Comparison of ENCODE assay signal across 29 cellular contexts in the genomic region with DNA sequence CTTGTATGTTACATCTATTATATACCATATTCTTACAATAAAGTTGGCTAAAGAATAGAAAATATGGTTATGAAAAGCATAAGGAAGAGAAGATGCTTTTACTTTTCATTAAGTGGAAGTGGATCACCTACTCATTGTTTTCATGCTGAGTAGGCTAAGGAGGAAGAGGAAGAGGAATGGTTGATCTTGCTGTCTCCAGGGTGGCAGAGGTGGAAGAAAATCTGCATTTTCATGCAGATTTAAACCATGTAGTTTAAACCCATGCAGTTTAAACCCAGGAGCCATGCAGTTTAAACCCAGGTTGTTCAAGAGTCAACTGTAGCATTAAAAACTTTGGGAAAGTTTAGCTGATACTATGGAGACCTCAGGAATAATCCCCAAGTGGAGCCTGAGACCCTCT.
"Had no signal": no experiment of that assay in that cellular context is flagged by ENCODE, and none has a peak within 500 bp of the region (broad histone marks: within the 10 kb centered on the region; RNA-seq: fewer than 3 reads in every experiment).

No MANE protein-coding gene starts in this region.

- H3K9ac ChIP-seq: parathyroid adenoma had no signal

- H3K4me1 ChIP-seq: parathyroid adenoma, psoas muscle, right lobe of liver, sigmoid colon, stomach, thyroid gland, tibial nerve, upper lobe of left lung, vagina had no signal

- H3K4me3 Mint-ChIP-seq: naive thymus-derived CD8-positive, alpha-beta T cell; natural killer cell treated with Interleukin-12 subunit alpha and Interleukin-12 subunit beta and Interleukin-15 and Interleukin-18, amount 100 ng/mL, for 72 hours; nephron progenitor cell; neural crest cell; stimulated activated effector memory CD8-positive, alpha-beta T cell treated with anti-CD3 and anti-CD28 coated beads, Interleukin-12 subunit alpha, Interleukin-12 subunit beta, amount 100 ng/mL, for 72 hours; stimulated activated naive B cell treated with anti-CD40 and anti-IgM and Interleukin-4, amounts not matched to agents 10 μg/mL and 1 μg/mL and 100 μg/mL, for 72 hours; stimulated activated naive CD8-positive, alpha-beta T cell treated with anti-CD3 and anti-CD28 coated beads, Interleukin-15, Interleukin-2, amounts not matched to agents 100 ng/mL and 50 ng/mL, for 24 hours had no signal

- H3K36me3 Mint-ChIP-seq: naive thymus-derived CD8-positive, alpha-beta T cell; natural killer cell treated with Interleukin-12 subunit alpha and Interleukin-12 subunit beta and Interleukin-15 and Interleukin-18, amount 100 ng/mL, for 72 hours; stimulated activated effector memory CD8-positive, alpha-beta T cell treated with anti-CD3 and anti-CD28 coated beads, Interleukin-12 subunit alpha, Interleukin-12 subunit beta, amount 100 ng/mL, for 72 hours; stimulated activated naive B cell treated with anti-CD40 and anti-IgM and Interleukin-4, amounts not matched to agents 10 μg/mL and 1 μg/mL and 100 μg/mL, for 72 hours had no signal

- H3K27me3 ChIP-seq: ovary, right lobe of liver, sigmoid colon, stomach, thyroid gland, tibial nerve, upper lobe of left lung, vagina had no signal

- H3K4me3 ChIP-seq: ovary, psoas muscle, right lobe of liver, sigmoid colon, stomach, thoracic aorta, thyroid gland, tibial nerve, upper lobe of left lung, vagina had no signal

- DNase-seq: naive thymus-derived CD8-positive, alpha-beta T cell; nephron progenitor cell; occipital lobe; ovary; posterior cingulate gyrus; psoas muscle; right cardiac atrium; right lobe of liver; sigmoid colon; small intestine; stimulated activated CD4-positive, alpha-beta T cell treated with anti-CD3 and anti-CD28 coated beads, Interleukin-15, amount 100 ng/mL, for 24 hours; stimulated activated CD4-positive, alpha-beta T cell treated with anti-CD3 and anti-CD28 coated beads, Interleukin-2, amount 100 ng/mL, for 24 hours; stimulated activated CD4-positive, alpha-beta T cell treated with anti-CD3 and anti-CD28 coated beads, Interleukin-2, amount 100 ng/mL, for 48 hours; stimulated activated CD4-positive, alpha-beta T cell treated with anti-CD3 and anti-CD28 coated beads, Interleukin-4, amount 100 ng/mL, for 24 hours; stimulated activated naive B cell treated with anti-CD40 and anti-IgM and Interleukin-4, amounts not matched to agents 10 μg/mL and 1 μg/mL and 100 μg/mL, for 72 hours; stimulated activated naive CD4-positive, alpha-beta T cell treated with Interleukin-2 at 50 U/mL for 16 hours; stomach; thyroid gland; trophoblast cell; upper lobe of left lung had no signal

- H3K4me1 Mint-ChIP-seq: naive thymus-derived CD8-positive, alpha-beta T cell; nephron progenitor cell; stimulated activated effector memory CD8-positive, alpha-beta T cell treated with anti-CD3 and anti-CD28 coated beads, Interleukin-12 subunit alpha, Interleukin-12 subunit beta, amount 100 ng/mL, for 72 hours; stimulated activated naive B cell treated with anti-CD40 and anti-IgM and Interleukin-4, amounts not matched to agents 10 μg/mL and 1 μg/mL and 100 μg/mL, for 72 hours had no signal

- H3K27ac Mint-ChIP-seq: naive thymus-derived CD8-positive, alpha-beta T cell; natural killer cell treated with Interleukin-12 subunit alpha and Interleukin-12 subunit beta and Interleukin-15 and Interleukin-18, amount 100 ng/mL, for 72 hours; nephron progenitor cell; progenitor cell of endocrine pancreas; stimulated activated effector memory CD8-positive, alpha-beta T cell treated with anti-CD3 and anti-CD28 coated beads, Interleukin-12 subunit alpha, Interleukin-12 subunit beta, amount 100 ng/mL, for 72 hours; stimulated activated naive B cell treated with anti-CD40 and anti-IgM and Interleukin-4, amounts not matched to agents 10 μg/mL and 1 μg/mL and 100 μg/mL, for 72 hours; stimulated activated naive CD8-positive, alpha-beta T cell treated with anti-CD3 and anti-CD28 coated beads, Interleukin-15, Interleukin-2, amounts not matched to agents 100 ng/mL and 50 ng/mL, for 24 hours had no signal

- H3K36me3 ChIP-seq: ovary, right lobe of liver, sigmoid colon, stomach, thoracic aorta, thyroid gland, upper lobe of left lung, vagina had no signal

- H3K27ac ChIP-seq: ovary, parathyroid adenoma, psoas muscle, right lobe of liver, sigmoid colon, stomach, thoracic aorta, thyroid gland, tibial nerve, upper lobe of left lung, vagina had no signal

- H3K9me3 Mint-ChIP-seq: nephron progenitor cell; neural crest cell; stimulated activated naive CD8-positive, alpha-beta T cell treated with anti-CD3 and anti-CD28 coated beads, Interleukin-15, Interleukin-2, amounts not matched to agents 100 ng/mL and 50 ng/mL, for 24 hours had no signal

- H2AFZ ChIP-seq: parathyroid adenoma had no signal

- ATAC-seq: naive thymus-derived CD8-positive, alpha-beta T cell; natural killer cell treated with Interleukin-12 subunit alpha and Interleukin-12 subunit beta and Interleukin-15 and Interleukin-18, amount 100 ng/mL, for 72 hours; psoas muscle; right cardiac atrium; right lobe of liver; stimulated activated effector memory CD8-positive, alpha-beta T cell treated with anti-CD3 and anti-CD28 coated beads, Interleukin-12 subunit alpha, Interleukin-12 subunit beta, amount 100 ng/mL, for 72 hours; stimulated activated naive B cell treated with anti-CD40 and anti-IgM and Interleukin-4, amounts not matched to agents 10 μg/mL and 1 μg/mL and 100 μg/mL, for 72 hours had no signal

- H3K79me2 ChIP-seq: parathyroid adenoma had no signal

- H3K9me3 ChIP-seq: ovary, psoas muscle, right lobe of liver, sigmoid colon, stomach, thoracic aorta, thyroid gland, tibial nerve, upper lobe of left lung, vagina had no signal

- H3K27me3 Mint-ChIP-seq: naive thymus-derived CD8-positive, alpha-beta T cell; natural killer cell treated with Interleukin-12 subunit alpha and Interleukin-12 subunit beta and Interleukin-15 and Interleukin-18, amount 100 ng/mL, for 72 hours; progenitor cell of endocrine pancreas; stimulated activated naive B cell treated with anti-CD40 and anti-IgM and Interleukin-4, amounts not matched to agents 10 μg/mL and 1 μg/mL and 100 μg/mL, for 72 hours; stimulated activated naive CD8-positive, alpha-beta T cell treated with anti-CD3 and anti-CD28 coated beads, Interleukin-15, Interleukin-2, amounts not matched to agents 100 ng/mL and 50 ng/mL, for 24 hours had no signal
